In genomic region chr2:191728710-191729597, GRCh38 we compare ENCODE assay signal across 1 cellular context.
TF ChIP-seq lines count a peak whose summit lies in the region.

No MANE protein-coding gene starts in this region.

TF ChIP-seq in GM12878, 131 proteins besides CTCF, POLR2A, EP300 and RAD21:
- no peak for TF ChIP-seq ATF2 (IDR thresholded peaks at IDR 0.05; ENCODE audit: low read length)
- peak; percentile 30; the same call in 1 of the 2 replicates for TF ChIP-seq JUNB (IDR thresholded peaks at IDR 0.05)
